1 cellular context compared by ENCODE assay signal in genomic region chr3:196975349-196975748, GRCh38.
TF ChIP-seq lines count a peak whose summit lies in the region.

No MANE protein-coding gene starts in this region.

TF ChIP-seq in K562, 482 proteins besides CTCF, POLR2A, EP300 and RAD21:
- TF ChIP-seq ATF2 (CRISPR knock-in tag; IDR thresholded peaks at IDR 0.05) (no peak), ZFX (CRISPR knock-in tag; IDR thresholded peaks at IDR 0.05) (peak; percentile 28; the same call in 1 of the 2 replicates), YY1 (IDR thresholded peaks at IDR 0.05; ENCODE audit: borderline replicate concordance in 1 of 3, control insufficient read depth in 1 of 3, extremely low read depth in 1 of 3, insufficient read depth in 3 of 3, insufficient read length in 1 of 3, insufficient replicate concordance in 2 of 3, low read depth in 1 of 3, low read length in 2 of 3) (no peak)
